Comparison of ENCODE assay signal across 8 cellular contexts in genomic region chr17:37791434-37791833, GRCh38. TPM values are rescaled to one million over a fixed set of nuclear protein-coding genes. Genes with fewer than 3 reads are reported as not detected.
A peak's percentile ranks its signal among the peaks of the same experiment; 100 is the strongest.
DNase-seq lines count a peak whose midpoint lies in the region; ATAC-seq, FAIRE-seq and TF ChIP-seq lines count a peak whose summit lies in the region.

No MANE protein-coding gene starts in this region.

- peaks cover 3% of the 10 kb centered on the region for H3K79me1 ChIP-seq in mesenchymal stem cell (replicated peaks; ENCODE audit: low read length, poor library complexity, severe bottlenecking)

- no peak overlapping the region for H2BK120ac ChIP-seq in mesenchymal stem cell (ENCODE audit: low read depth, low read length)

- H3K27ac ChIP-seq in astrocyte (ENCODE audit: low read depth, low read length) = no peak overlapping the region
- H3K27ac ChIP-seq in mesenchymal stem cell (ENCODE audit: low read length, poor library complexity, severe bottlenecking) = peak overlapping the region; percentile 92

- H3K4ac ChIP-seq in mesenchymal stem cell (ENCODE audit: low read depth in 1 of 2, low read length in 2 of 2) = no peak overlapping the region

- H3K14ac ChIP-seq in mesenchymal stem cell (ENCODE audit: low read length in 2 of 2) = no peak overlapping the region

- H3K4me3 ChIP-seq in astrocyte (ENCODE audit: insufficient read depth, low read depth, low read length) = no peak overlapping the region
- no peak overlapping the region for H3K4me3 ChIP-seq in mesenchymal stem cell (ENCODE audit: insufficient read depth in 1 of 2, low read depth in 1 of 2, low read length in 2 of 2)

- no peak for ATAC-seq in HG03095 (IDR thresholded peaks at IDR 0.05; ENCODE audit: unreplicated experiment)

- H3K9ac ChIP-seq in astrocyte (ENCODE audit: low read length) = no peak overlapping the region
- no peak overlapping the region for H3K9ac ChIP-seq in mesenchymal stem cell (ENCODE audit: low read length)

- H3K9me3 ChIP-seq in astrocyte (ENCODE audit: insufficient read depth, low read depth, low read length) (no peaks in the 10 kb centered on the region), mesenchymal stem cell (ENCODE audit: control insufficient read depth, low read length) (no peaks in the 10 kb centered on the region)

- H2AFZ ChIP-seq in astrocyte (ENCODE audit: low read depth, low read length) (no peak overlapping the region), mesenchymal stem cell (ENCODE audit: low read depth, low read length) (no peak overlapping the region)

- no peak overlapping the region for H3K27ac Mint-ChIP-seq in astrocyte (ENCODE audit: unreplicated experiment)

- no peak overlapping the region for H3K23ac ChIP-seq in mesenchymal stem cell (ENCODE audit: low read length in 2 of 2)

- H4K91ac ChIP-seq in mesenchymal stem cell (ENCODE audit: low read length) = no peak overlapping the region

- WGBS in mesenchymal stem cell = 36% methylated on average over 6 of the region's 8 CpGs

- H3K79me2 ChIP-seq in astrocyte (ENCODE audit: insufficient read depth, low read length) = no peaks in the 10 kb centered on the region

- no peak overlapping the region for H3K18ac ChIP-seq in mesenchymal stem cell (ENCODE audit: low read depth in 1 of 2, low read length in 2 of 2)

- H2BK15ac ChIP-seq in mesenchymal stem cell (ENCODE audit: low read depth, poor library complexity, severe bottlenecking) = no peak overlapping the region

- H4K8ac ChIP-seq in mesenchymal stem cell (ENCODE audit: low read length) = no peak overlapping the region

- H3K4me3 Mint-ChIP-seq in astrocyte (ENCODE audit: unreplicated experiment) = no peak overlapping the region

- H3K27me3 ChIP-seq in astrocyte (ENCODE audit: insufficient read depth, low read length) = no peaks in the 10 kb centered on the region
- peaks cover 0 to 77% of the 10 kb centered on the region in 2 experiments for H3K27me3 ChIP-seq in mesenchymal stem cell (ENCODE audit: control insufficient read depth in 1 of 2, insufficient read depth in 1 of 2, low read length in 2 of 2)

- H4K20me1 ChIP-seq in astrocyte (ENCODE audit: insufficient read depth, low read length) = no peaks in the 10 kb centered on the region

- peaks cover 6% of the 10 kb centered on the region for H3K27me3 Mint-ChIP-seq in astrocyte (ENCODE audit: low read depth, unreplicated experiment)

- H3K4me2 ChIP-seq in astrocyte (ENCODE audit: low read length) = no peak overlapping the region
- H3K4me2 ChIP-seq in mesenchymal stem cell (ENCODE audit: low read length, poor library complexity, severe bottlenecking) = no peak overlapping the region

- DNase-seq in ACHN (peak; percentile 78), NOMO-1 (lab: John Stamatoyannopoulos, UW; ENCODE audit: unreplicated experiment in 2 of 2) (peak; percentile 10 to 23), astrocyte (ENCODE audit: low read depth) (no peak), mesenchymal stem cell (peak; percentile 32), ureter (ENCODE audit: low spot score) (no peak), medulla oblongata (ENCODE audit: extremely low spot score) (no peak)

- in situ Hi-C loops in ACHN (cut with HindIII; ENCODE audit: low pct_ligation_motif_present, low pct_unique_long_range_greater_than_20kb, low sequenced_read_pairs) = no loop called here

- TF ChIP-seq CTCF in GM12873 (IDR thresholded peaks at IDR 0.05; ENCODE audit: insufficient read depth, low read depth, low read length, missing control alignments) (peak; percentile 79), astrocyte (IDR thresholded peaks at IDR 0.05; ENCODE audit: insufficient read depth, low read depth, low read length) (peak; percentile 39)

- peaks cover 21% of the 10 kb centered on the region for H3K4me1 Mint-ChIP-seq in astrocyte (ENCODE audit: low read depth, unreplicated experiment)

- no peaks in the 10 kb centered on the region for H3K36me3 Mint-ChIP-seq in astrocyte (ENCODE audit: low read depth, unreplicated experiment)

- no peaks in the 10 kb centered on the region for H3K9me3 Mint-ChIP-seq in astrocyte (ENCODE audit: unreplicated experiment)

- no peak overlapping the region for H2BK12ac ChIP-seq in mesenchymal stem cell (ENCODE audit: low read length in 2 of 2)

- no peaks in the 10 kb centered on the region for H3K36me3 ChIP-seq in astrocyte (ENCODE audit: insufficient read depth, low read length)
- H3K36me3 ChIP-seq in mesenchymal stem cell (ENCODE audit: control insufficient read depth in 1 of 2, insufficient read depth in 2 of 2, low read depth in 1 of 2, low read length in 2 of 2) = no peaks in the 10 kb centered on the region

- H2BK5ac ChIP-seq in mesenchymal stem cell (ENCODE audit: low read depth, low read length, poor library complexity, severe bottlenecking) = peak overlapping the region; percentile 36

- peaks cover 21% of the 10 kb centered on the region for H3K4me1 ChIP-seq in astrocyte (ENCODE audit: insufficient read depth, low read length)
- H3K4me1 ChIP-seq in mesenchymal stem cell (ENCODE audit: control insufficient read depth, insufficient read depth, low read depth, low read length) = peaks cover 20% of the 10 kb centered on the region

- no peak for FAIRE-seq in astrocyte (lab: Jason Lieb, UNC)

- H2AK5ac ChIP-seq in mesenchymal stem cell (ENCODE audit: low read length, severe bottlenecking) = peak overlapping the region; percentile 94

RNA-seq across cellular contexts. Expression of gene HNF1B, which starts 46.6 kb away (rescaled TPM):
- total RNA-seq in astrocyte (15.6 and 17.8 TPM in 2 replicates), ureter (31.5 TPM)
- polyA plus RNA-seq in mesenchymal stem cell (2013, experiment 1 of 2) = 0.03 TPM
- 0.03 TPM for polyA plus RNA-seq in mesenchymal stem cell (2013, experiment 2 of 2)

Comparison
In these comparisons a context has a peak if more than half of its experiments do, and no peak if none do; other contexts are left out.
1. DNase-seq: peak in ACHN (single experiment), NOMO-1 (2 of 2) and mesenchymal stem cell (single experiment); none in astrocyte (single experiment), ureter (single experiment) and medulla oblongata (single experiment).